In genomic region chr1:186658999-186659398, GRCh38 we compare ENCODE assay signal across 30 cellular contexts.
"Had no signal": no experiment of that assay in that cellular context is flagged by ENCODE, and none has a peak within 500 bp of the region (broad histone marks: within the 10 kb centered on the region; RNA-seq: fewer than 3 reads in every experiment).

No MANE protein-coding gene starts in this region.

- H3K27me3 ChIP-seq: heart left ventricle, left lung, neural progenitor cell, stomach, thyroid gland, upper lobe of left lung, vagina had no signal

- H3K36me3 Mint-ChIP-seq: activated CD4-positive, alpha-beta memory T cell treated with anti-CD3 and anti-CD28 coated beads for 36 hours; natural killer cell; neural progenitor cell; stimulated activated naive B cell treated with anti-CD40 and anti-IgM and Interleukin-4, amounts not matched to agents 10 μg/mL and 1 μg/mL and 100 μg/mL, for 72 hours had no signal

- H3K27ac Mint-ChIP-seq: activated CD4-positive, alpha-beta memory T cell treated with anti-CD3 and anti-CD28 coated beads for 36 hours; activated CD4-positive, alpha-beta T cell treated with anti-CD3 and anti-CD28 coated beads, Interleukin-2, amount 10 ng/mL, durations not matched to agents 24 days and 14 days; activated T-cell treated with anti-CD3 and anti-CD28 coated beads, Interleukin-2, amount 50 U/mL, for 24 hours; natural killer cell; neural progenitor cell; stimulated activated naive B cell treated with anti-CD40 and anti-IgM and Interleukin-4, amounts not matched to agents 10 μg/mL and 1 μg/mL and 100 μg/mL, for 72 hours; T-helper 1 cell treated with Interleukin-12 subunit alpha and Interleukin-12 subunit beta and Interleukin-4 antibody, amounts not matched to agents 30 μg/mL and 1 μg/mL, for 36 hours had no signal

- H3K9ac ChIP-seq: neural progenitor cell had no signal

- H3K36me3 ChIP-seq: heart left ventricle, left lung, lower lobe of right lung, neural progenitor cell, stomach, thyroid gland, upper lobe of left lung, vagina had no signal

- H3K9me3 Mint-ChIP-seq: activated CD4-positive, alpha-beta memory T cell treated with anti-CD3 and anti-CD28 coated beads for 36 hours; activated CD4-positive, alpha-beta T cell treated with anti-CD3 and anti-CD28 coated beads, Interleukin-2, amount 10 ng/mL, durations not matched to agents 24 days and 14 days; activated T-cell treated with anti-CD3 and anti-CD28 coated beads, Interleukin-2, amount 50 U/mL, for 24 hours had no signal

- H3K4me2 ChIP-seq: neural progenitor cell had no signal

- H3K4me3 Mint-ChIP-seq: activated CD4-positive, alpha-beta memory T cell treated with anti-CD3 and anti-CD28 coated beads for 36 hours; activated CD4-positive, alpha-beta T cell treated with anti-CD3 and anti-CD28 coated beads, Interleukin-2, amount 10 ng/mL, durations not matched to agents 24 days and 14 days; activated T-cell treated with anti-CD3 and anti-CD28 coated beads, Interleukin-2, amount 50 U/mL, for 24 hours; natural killer cell; neural progenitor cell; stimulated activated naive B cell treated with anti-CD40 and anti-IgM and Interleukin-4, amounts not matched to agents 10 μg/mL and 1 μg/mL and 100 μg/mL, for 72 hours; T-helper 1 cell treated with Interleukin-12 subunit alpha and Interleukin-12 subunit beta and Interleukin-4 antibody, amounts not matched to agents 30 μg/mL and 1 μg/mL, for 36 hours had no signal

- ATAC-seq: heart left ventricle; left lung; lower lobe of right lung; natural killer cell; right cardiac atrium; stimulated activated naive B cell treated with anti-CD40 and anti-IgM and Interleukin-4, amounts not matched to agents 10 μg/mL and 1 μg/mL and 100 μg/mL, for 72 hours had no signal

- DNase-seq: activated CD4-positive, alpha-beta memory T cell treated with anti-CD3 and anti-CD28 coated beads for 36 hours; activated CD4-positive, alpha-beta T cell treated with anti-CD3 and anti-CD28 coated beads, Interleukin-2, amount 10 ng/mL, durations not matched to agents 24 days and 14 days; activated CD4-positive, CD25-positive, alpha-beta regulatory T cell treated with anti-CD3 and anti-CD28 coated beads, Interleukin-2, amount 50 U/mL, for 72 hours; activated CD8-positive, alpha-beta memory T cell treated with anti-CD3 and anti-CD28 coated beads, Interleukin-2, amount 50 U/mL, for 48 hours; activated gamma-delta T cell treated with Interleukin-2 at 50 U/mL for 16 hours; activated naive CD4-positive, alpha-beta T cell treated with anti-CD3 and anti-CD28 coated beads, Interleukin-2, amount 50 U/mL, for 16 hours; activated T-cell treated with anti-CD3 and anti-CD28 coated beads, Interleukin-2, amount 50 U/mL, for 24 hours; dermis blood vessel endothelial cell; effector CD4-positive, alpha-beta T cell; erythroblast; heart left ventricle; hypothalamus; kidney glomerular epithelial cell; left lung; lower lobe of right lung; mesendoderm; natural killer cell; right cardiac atrium; stimulated activated CD4-positive, alpha-beta T cell treated with anti-CD3 and anti-CD28 coated beads, Interleukin-15, amount 100 ng/mL, for 24 hours; stimulated activated CD4-positive, alpha-beta T cell treated with anti-CD3 and anti-CD28 coated beads, Interleukin-2, amount 100 ng/mL, for 24 hours; stimulated activated naive B cell treated with anti-CD40 and anti-IgM and Interleukin-4, amounts not matched to agents 10 μg/mL and 1 μg/mL and 100 μg/mL, for 72 hours; stomach; T1000; thyroid gland; upper lobe of left lung had no signal

- H3K4me1 ChIP-seq: lower lobe of right lung, neural progenitor cell, stomach, thyroid gland, upper lobe of left lung, vagina had no signal

- H3K9me3 ChIP-seq: heart left ventricle, left lung, lower lobe of right lung, stomach, thyroid gland, upper lobe of left lung, vagina had no signal

- H3K4me3 ChIP-seq: heart left ventricle, left lung, lower lobe of right lung, neural progenitor cell, stomach, thyroid gland, upper lobe of left lung, vagina had no signal

- H2AFZ ChIP-seq: neural progenitor cell had no signal

- H3K4me1 Mint-ChIP-seq: activated CD4-positive, alpha-beta T cell treated with anti-CD3 and anti-CD28 coated beads, Interleukin-2, amount 10 ng/mL, durations not matched to agents 24 days and 14 days; natural killer cell had no signal

- H3K27me3 Mint-ChIP-seq: stimulated activated naive B cell treated with anti-CD40 and anti-IgM and Interleukin-4, amounts not matched to agents 10 μg/mL and 1 μg/mL and 100 μg/mL, for 72 hours had no signal

- FAIRE-seq: colon, endometrium had no signal

- H3K27ac ChIP-seq: lower lobe of right lung, neural progenitor cell, stomach, thyroid gland, upper lobe of left lung, vagina had no signal
